In genomic region chr12:93594766-93595165, GRCh38 we compare ENCODE assay signal across 17 cellular contexts. TPM values are rescaled to one million over a fixed set of nuclear protein-coding genes. Genes with fewer than 3 reads are reported as not detected.
DNase-seq lines count a peak whose midpoint lies in the region; ATAC-seq, FAIRE-seq and TF ChIP-seq lines count a peak whose summit lies in the region.
"Had no signal": no experiment of that assay in that cellular context is flagged by ENCODE, and none has a peak within 500 bp of the region (broad histone marks: within the 10 kb centered on the region; RNA-seq: fewer than 3 reads in every experiment).

No MANE protein-coding gene starts in this region.

- H3K4me3 ChIP-seq in right lobe of liver (peak overlapping the region in 1 of 3 donors; percentile 0), HepG2 (replicated peaks in 1 of 3; ENCODE audit: insufficient read depth in 1 of 3, low read depth in 2 of 3, low read length in 3 of 3) (no peak overlapping the region), K562 (peak overlapping the region; percentile 2; the same call in 1 of the 2 replicates), parathyroid adenoma (ENCODE audit: low read depth, low read length) (peak overlapping the region; percentile 38)
- H3K4me3 ChIP-seq: spleen had no signal

- H3K27ac ChIP-seq in right lobe of liver (peak overlapping the region; percentile 30 to 37 (median 36)), HepG2 (ENCODE audit: extremely low read length, insufficient read depth, low read length) (no peak overlapping the region), K562 (ENCODE audit: extremely low read depth, low read depth, low read length) (peak overlapping the region; percentile 21; the same call in 2 of the 3 replicates), parathyroid adenoma (peak overlapping the region; percentile 97)

- no peak overlapping the region for H3K4me3 Mint-ChIP-seq in naive thymus-derived CD8-positive, alpha-beta T cell

- H3K27ac Mint-ChIP-seq in naive thymus-derived CD8-positive, alpha-beta T cell, result no peak overlapping the region
- H3K27ac Mint-ChIP-seq: stimulated activated naive B cell treated with anti-CD40 and anti-IgM and Interleukin-4, amounts not matched to agents 10 μg/mL and 1 μg/mL and 100 μg/mL, for 72 hours had no signal

- no peaks in the 10 kb centered on the region for H3K36me3 ChIP-seq in right lobe of liver
- H3K36me3 ChIP-seq in HepG2 (replicated peaks in 1 of 2; ENCODE audit: control insufficient read depth in 1 of 2, insufficient read depth in 2 of 2, low read length in 2 of 2), result no peaks in the 10 kb centered on the region
- no peaks in the 10 kb centered on the region for H3K36me3 ChIP-seq in K562 (ENCODE audit: control insufficient read depth, insufficient read depth, low read length)
- no peaks in the 10 kb centered on the region for H3K36me3 ChIP-seq in parathyroid adenoma (ENCODE audit: control insufficient read depth, insufficient read depth, low read length)
- H3K36me3 ChIP-seq: spleen had no signal

- in situ Hi-C loops in HepG2 (cut with HindIII; ENCODE audit: extremely low pct_ligation_motif_present, low pct_unique_long_range_greater_than_20kb) (no loop called here), K562 (cut with MboI) (no loop called here)

- no peak for DNase-seq in right lobe of liver
- no peak for DNase-seq in HepG2 (ENCODE audit: low spot score)
- no peak for DNase-seq in K562 (ENCODE audit: extremely low read depth in 1 of 4, low spot score in 3 of 4)
- no peak for DNase-seq in NCI-H69 (lab: John Stamatoyannopoulos, UW)
- DNase-seq in ureter (ENCODE audit: low spot score), result no peak
- no peak for DNase-seq in naive thymus-derived CD8-positive, alpha-beta T cell
- DNase-seq: activated CD4-positive, CD25-positive, alpha-beta regulatory T cell treated with anti-CD3 and anti-CD28 coated beads, Interleukin-2, amount 50 U/mL, for 72 hours; activated gamma-delta T cell treated with Interleukin-2 at 50 U/mL for 16 hours; cortex of kidney; glutamatergic neuron; NCI-H1092 treated with DMSO at 0.1 percent for 48 hours; NCI-H82; spleen; stimulated activated naive B cell treated with anti-CD40 and anti-IgM and Interleukin-4, amounts not matched to agents 10 μg/mL and 1 μg/mL and 100 μg/mL, for 72 hours had no signal

- H3K36me3 Mint-ChIP-seq in naive thymus-derived CD8-positive, alpha-beta T cell, result peaks cover 0 to 5% (median 0%) of the 10 kb centered on the region in 3 donors
- H3K36me3 Mint-ChIP-seq: stimulated activated naive B cell treated with anti-CD40 and anti-IgM and Interleukin-4, amounts not matched to agents 10 μg/mL and 1 μg/mL and 100 μg/mL, for 72 hours had no signal

- no peak for TF ChIP-seq EP300 in HepG2 (IDR thresholded peaks at IDR 0.05; ENCODE audit: low read depth in 2 of 2, low read length in 2 of 2)
- no peak for TF ChIP-seq EP300 in HepG2 (CRISPR knock-in tag; IDR thresholded peaks at IDR 0.05; ENCODE audit: borderline replicate concordance)
- TF ChIP-seq EP300 in K562 (IDR thresholded peaks at IDR 0.05; ENCODE audit: low read length), result no peak

- H3K9me3 Mint-ChIP-seq in naive thymus-derived CD8-positive, alpha-beta T cell, result peaks cover 0 to 3% (median 0%) of the 10 kb centered on the region in 9 donors
- H3K9me3 Mint-ChIP-seq: stimulated activated naive B cell treated with anti-CD40 and anti-IgM and Interleukin-4, amounts not matched to agents 10 μg/mL and 1 μg/mL and 100 μg/mL, for 72 hours had no signal

- H3K9me1 ChIP-seq in K562 (ENCODE audit: control insufficient read depth, insufficient read depth, low read length), result no peaks in the 10 kb centered on the region

- no peak for TF ChIP-seq RAD21 in HepG2 (CRISPR knock-in tag; IDR thresholded peaks at IDR 0.05)
- no peak for TF ChIP-seq RAD21 in K562 (CRISPR knock-in tag; conservative IDR thresholded peaks at IDR 0.05 in 1 of 2, IDR thresholded peaks at IDR 0.05 in 1 of 2)

- no peaks in the 10 kb centered on the region for H3K79me2 ChIP-seq in HepG2 (ENCODE audit: insufficient read depth, low read length)
- no peaks in the 10 kb centered on the region for H3K79me2 ChIP-seq in K562 (ENCODE audit: control insufficient read depth, insufficient read depth, low read length)
- H3K79me2 ChIP-seq in parathyroid adenoma, result peaks cover 18% of the 10 kb centered on the region

- intact Hi-C loops in right lobe of liver (cut with DNase I) (no loop called here), HepG2 (cut with micrococcal nuclease; ENCODE audit: unreplicated experiment) (no loop called here), K562 (cut with micrococcal nuclease) (loop anchor here (5.0 kb wide), 2 partner anchors 83 to 168 kb away; partner anchors contain the start of gene CRADD)

- H3K4me2 ChIP-seq in HepG2 (ENCODE audit: low read depth, low read length) (no peak overlapping the region), K562 (ENCODE audit: insufficient read depth, low read length) (peak overlapping the region; percentile 27), parathyroid adenoma (ENCODE audit: low read length) (peak overlapping the region; percentile 61)

- ATAC-seq in right lobe of liver (no peak), HepG2 (no peak), K562 (no peak), HG03439 (IDR thresholded peaks at IDR 0.05; ENCODE audit: unreplicated experiment) (no peak)
- ATAC-seq in naive thymus-derived CD8-positive, alpha-beta T cell, result no peak
- ATAC-seq: stimulated activated naive B cell treated with anti-CD40 and anti-IgM and Interleukin-4, amounts not matched to agents 10 μg/mL and 1 μg/mL and 100 μg/mL, for 72 hours had no signal

- H3K9ac ChIP-seq in HepG2 (ENCODE audit: insufficient read depth, low read depth, low read length) (no peak overlapping the region), K562 (ENCODE audit: insufficient read depth in 1 of 2, low read depth in 2 of 2, low read length in 2 of 2) (peak overlapping the region in 1 of 2 experiments; percentile 36; a peak in 2 of 4 replicates), parathyroid adenoma (peak overlapping the region; percentile 1)

- peaks cover 38 to 68% (median 46%) of the 10 kb centered on the region in 5 donors for H3K27me3 Mint-ChIP-seq in naive thymus-derived CD8-positive, alpha-beta T cell

- BruUV-seq in HepG2 (replicated peaks; lab: Mats Ljungman, UMichigan) (no TSS peak), K562 (replicated peaks; lab: Mats Ljungman, UMichigan) (no TSS peak)

- H3K4me1 ChIP-seq in right lobe of liver, result no peaks in the 10 kb centered on the region
- H3K4me1 ChIP-seq in HepG2 (ENCODE audit: insufficient read depth, low read length), result peaks cover 10% of the 10 kb centered on the region
- H3K4me1 ChIP-seq in K562 (replicated peaks in 1 of 2; ENCODE audit: control insufficient read depth in 2 of 2, insufficient read depth in 2 of 2, low read length in 2 of 2), result peaks cover 4 to 14% of the 10 kb centered on the region in 2 experiments; a peak in 4 of 5 replicates
- H3K4me1 ChIP-seq in parathyroid adenoma, result peaks cover 26% of the 10 kb centered on the region

- H2AFZ ChIP-seq in HepG2 (ENCODE audit: low read length), result no peak overlapping the region
- peak overlapping the region; percentile 73 for H2AFZ ChIP-seq in K562 (ENCODE audit: low read depth, low read length)
- peak overlapping the region; percentile 13 for H2AFZ ChIP-seq in parathyroid adenoma

- H4K20me1 ChIP-seq in HepG2 (ENCODE audit: insufficient read depth, low read length) (no peaks in the 10 kb centered on the region), K562 (replicated peaks; ENCODE audit: control insufficient read depth, insufficient read depth, low read length) (no peaks in the 10 kb centered on the region)

- TF ChIP-seq POLR2A in right lobe of liver (IDR thresholded peaks at IDR 0.05) (no peak), HepG2 (IDR thresholded peaks at IDR 0.05; ENCODE audit: insufficient read depth in 1 of 2, low read depth in 2 of 2, low read length in 2 of 2) (no peak), K562 (conservative IDR thresholded peaks at IDR 0.05) (no peak)

- CTCF ChIA-PET in HepG2 (lab: Yijun Ruan, JAX; ENCODE audit: low intra/inter-chr PET ratio, low total read pairs) (no interaction called here), K562 (lab: Yijun Ruan, JAX; ENCODE audit: low intra/inter-chr PET ratio) (no interaction called here)

- TF ChIP-seq CTCF in right lobe of liver (IDR thresholded peaks at IDR 0.05) (no peak), HepG2 (CRISPR knock-in tag; IDR thresholded peaks at IDR 0.05) (no peak), K562 (IDR thresholded peaks at IDR 0.05 in 2 of 3, conservative IDR thresholded peaks at IDR 0.05 in 1 of 3; ENCODE audit: insufficient read depth in 2 of 3, low read depth in 1 of 3, low read length in 3 of 3) (no peak), parathyroid adenoma (IDR thresholded peaks at IDR 0.05) (no peak)

- H3K4me1 Mint-ChIP-seq in naive thymus-derived CD8-positive, alpha-beta T cell, result peaks cover 8 to 17% (median 12%) of the 10 kb centered on the region in 4 donors

- POLR2A ChIA-PET in HepG2 (lab: Yijun Ruan, JAX), result no interaction called here
- POLR2A ChIA-PET in K562 (lab: Yijun Ruan, JAX), result interaction anchor here (1.6 to 2.1 kb wide), 2 partner anchors 19 to 22 kb away, joined by 5 read pairs; partner anchors contain the start of gene SOCS2
- POLR2A ChIA-PET in naive thymus-derived CD8-positive, alpha-beta T cell (lab: Charles Lee), result no interaction called here

- WGBS in right lobe of liver (ENCODE audit: insufficient coverage, low coverage, low lambda C conversion rate, missing lambda C conversion rate), result 47% methylated on average over 6 of the region's 6 CpGs
- whole genome bisulfite sequencing in HepG2 (ENCODE audit: low lambda C conversion rate), result 13% methylated on average over 6 of the region's 6 CpGs
- WGBS in K562 (ENCODE audit: insufficient coverage, low coverage, missing lambda C conversion rate), result 28% methylated on average over 6 of the region's 6 CpGs

- H3K27me3 ChIP-seq in right lobe of liver, result no peaks in the 10 kb centered on the region
- H3K27me3 ChIP-seq in HepG2 (ENCODE audit: control insufficient read depth in 1 of 2, insufficient read depth in 2 of 2, low read length in 2 of 2), result peaks cover 4 to 29% of the 10 kb centered on the region in 2 experiments
- H3K27me3 ChIP-seq in K562 (ENCODE audit: control insufficient read depth in 2 of 2, insufficient read depth in 2 of 2, low read length in 2 of 2), result no peaks in the 10 kb centered on the region
- no peaks in the 10 kb centered on the region for H3K27me3 ChIP-seq in parathyroid adenoma (ENCODE audit: control insufficient read depth, insufficient read depth, low read length)

- no peaks in the 10 kb centered on the region for H3K9me3 ChIP-seq in right lobe of liver
- H3K9me3 ChIP-seq in HepG2 (ENCODE audit: low read length), result no peaks in the 10 kb centered on the region
- H3K9me3 ChIP-seq in K562 (replicated peaks; ENCODE audit: control insufficient read depth, insufficient read depth, low read depth, low read length), result no peaks in the 10 kb centered on the region
- H3K9me3 ChIP-seq in parathyroid adenoma (ENCODE audit: control insufficient read depth, low read length), result no peaks in the 10 kb centered on the region
- H3K9me3 ChIP-seq: spleen had no signal

- no peak for FAIRE-seq in HepG2 (lab: Jason Lieb, UNC)
- FAIRE-seq in K562 (lab: Jason Lieb, UNC), result no peak
- FAIRE-seq: GM12891 had no signal

RNA-seq across cellular contexts. Expression of gene SOCS2, which starts 22.3 kb away (rescaled TPM):
- 10 to 100 TPM in 4 of 6 experiments, 1 to 10 TPM in 1, under 1 TPM in 1; 0.75 to 17.4 (median 12.7) TPM for total RNA-seq in right lobe of liver
- total RNA-seq in HepG2 (2016; rRNA removed; fragmentation: Illumina TruSeq; extraction: Trizol), result 1.5 and 2.4 TPM in 2 replicates
- total RNA-seq in HepG2 (2016; cell fraction: cytosol; rRNA removed; fragmentation: Illumina TruSeq; extraction: Trizol; ENCODE audit: low read depth), result 0.53 and 0.61 TPM in 2 replicates
- total RNA-seq in HepG2 (2016; cell fraction: insoluble cytoplasmic fraction; rRNA removed; fragmentation: Illumina TruSeq; extraction: Trizol), result 1.4 and 1.9 TPM in 2 replicates
- total RNA-seq in HepG2 (2016; cell fraction: membrane; rRNA removed; fragmentation: Illumina TruSeq; extraction: Trizol), result 1.4 and 2.1 TPM in 2 replicates
- 3.1 and 4.0 TPM in 2 replicates for total RNA-seq in HepG2 (2016; cell fraction: nucleus; rRNA removed; fragmentation: Illumina TruSeq; extraction: Trizol)
- 0.62 and 0.89 TPM in 2 replicates for polyA plus RNA-seq in HepG2 (2011; rRNA removed)
- polyA plus RNA-seq in HepG2 (2011; cell fraction: cytosol; rRNA removed), result 0.51 and 0.54 TPM in 2 replicates
- polyA plus RNA-seq in HepG2 (2011; cell fraction: nucleus; rRNA removed), result 1.6 and 1.9 TPM in 2 replicates
- polyA plus RNA-seq in HepG2 (2012), result 0.39 and 0.57 TPM in 2 replicates
- polyA plus RNA-seq in HepG2 (2016; cell fraction: cytosol; fragmentation: Illumina TruSeq; extraction: Trizol; ENCODE audit: low read depth), result 0.50 and 0.75 TPM in 2 replicates
- 2.4 and 2.5 TPM in 2 replicates for polyA plus RNA-seq in HepG2 (2016; cell fraction: insoluble cytoplasmic fraction; fragmentation: Illumina TruSeq; extraction: Trizol; ENCODE audit: low read depth)
- polyA plus RNA-seq in HepG2 (2016; cell fraction: membrane; fragmentation: Illumina TruSeq; extraction: Trizol; ENCODE audit: low read depth), result 2.0 and 2.7 TPM in 2 replicates
- 4.5 and 5.6 TPM in 2 replicates for polyA plus RNA-seq in HepG2 (2016; cell fraction: nucleus; fragmentation: Illumina TruSeq; extraction: Trizol; ENCODE audit: insufficient read depth, low read depth)
- 0.60 and 0.96 TPM in 2 replicates for polyA minus RNA-seq in HepG2 (2011; rRNA and poly(A)+ RNA removed; ENCODE audit: low replicate concordance)
- 1.2 TPM in 1 of 2 replicates, not detected in the other for polyA minus RNA-seq in HepG2 (2011; cell fraction: cytosol; rRNA and poly(A)+ RNA removed)
- 1.8 and 1.9 TPM in 2 replicates for polyA minus RNA-seq in HepG2 (2011; cell fraction: nucleus; rRNA and poly(A)+ RNA removed)
- total RNA-seq in K562 (2011; cell fraction: chromatin; rRNA removed; ENCODE audit: low replicate concordance), result 86.5 and 141 TPM in 2 replicates
- total RNA-seq in K562 (2011; cell fraction: nucleolus; rRNA removed), result 70.0 and 75.7 TPM in 2 replicates
- 87.0 and 111 TPM in 2 replicates for total RNA-seq in K562 (2011; cell fraction: nucleoplasm; rRNA removed)
- 140 and 162 TPM in 2 replicates for total RNA-seq in K562 (2014; rRNA removed)
- total RNA-seq in K562 (2014; rRNA removed; fragmentation: Illumina TruSeq; extraction: Trizol), result 95.8 and 106 TPM in 2 replicates
- total RNA-seq in K562 (2015; rRNA removed; fragmentation: Illumina TruSeq; extraction: Trizol), result 144 and 150 TPM in 2 replicates
- 90.4 and 92.2 TPM in 2 replicates for total RNA-seq in K562 (2021)
- polyA plus RNA-seq in K562 (2011; rRNA removed), result 95.5 and 98.7 TPM in 2 replicates
- 78.1 and 92.3 TPM in 2 replicates for polyA plus RNA-seq in K562 (2011; cell fraction: cytosol; rRNA removed)
- 131 and 154 TPM in 2 replicates for polyA plus RNA-seq in K562 (2011; cell fraction: nucleus; rRNA removed)
- polyA plus RNA-seq in K562 (2012), result 96.0 and 204 TPM in 2 replicates
- 122 and 149 TPM in 2 replicates for polyA plus RNA-seq in K562 (2014; fragmentation: Illumina TruSeq; extraction: Trizol)
- 10 to 100 TPM; 37.0 to 37.8 TPM for polyA plus RNA-seq in K562 (2014; fragmentation: Nextera tagmentation; extraction: Ambion mirVana)
- 135 and 156 TPM in 2 replicates for polyA plus RNA-seq in K562 (2014; rRNA removed)
- polyA minus RNA-seq in K562 (2011; rRNA and poly(A)+ RNA removed), result 49.6 and 59.2 TPM in 2 replicates
- polyA minus RNA-seq in K562 (2011; cell fraction: cytosol; rRNA and poly(A)+ RNA removed), result 41.8 and 47.4 TPM in 2 replicates
- polyA minus RNA-seq in K562 (2011; cell fraction: nucleus; rRNA and poly(A)+ RNA removed), result 58.6 and 82.4 TPM in 2 replicates
- 39.5 TPM for total RNA-seq in ureter
- 1 to 10 TPM; 1.9 to 2.9 TPM for total RNA-seq in naive thymus-derived CD8-positive, alpha-beta T cell
- polyA plus RNA-seq in naive thymus-derived CD8-positive, alpha-beta T cell, result 10 to 100 TPM; 11.1 to 18.3 (median 16.0) TPM

Comparison
In these comparisons a context has a peak if more than half of its experiments do, and no peak if none do; other contexts are left out.
1. H3K4me3 ChIP-seq: peak in K562 (single experiment) and parathyroid adenoma (single experiment); none in HepG2 (0 of 3).